26 cellular contexts compared by ENCODE assay signal in genomic region chr3:145801699-145802098, GRCh38.
"Had no signal": no experiment of that assay in that cellular context is flagged by ENCODE, and none has a peak within 500 bp of the region (broad histone marks: within the 10 kb centered on the region; RNA-seq: fewer than 3 reads in every experiment).

No MANE protein-coding gene starts in this region.

- H3K27me3 ChIP-seq: left lung, ovary, right atrium auricular region, right lobe of liver, tibial nerve, uterus had no signal

- H3K4me1 ChIP-seq: left lung, lower lobe of right lung, right atrium auricular region, right lobe of liver, uterus had no signal

- H3K4me1 Mint-ChIP-seq: immature natural killer cell; naive thymus-derived CD8-positive, alpha-beta T cell; stimulated activated memory B cell treated with anti-CD40 and anti-IgM and Interleukin-4, amounts not matched to agents 10 μg/mL and 1 μg/mL and 100 μg/mL, for 72 hours; stimulated activated naive CD8-positive, alpha-beta T cell treated with anti-CD3 and anti-CD28 coated beads, Interleukin-15, amount 100 ng/mL, for 72 hours had no signal

- H3K4me3 Mint-ChIP-seq: immature natural killer cell; naive thymus-derived CD8-positive, alpha-beta T cell; nephron; stimulated activated memory B cell treated with anti-CD40 and anti-IgM and Interleukin-4, amounts not matched to agents 10 μg/mL and 1 μg/mL and 100 μg/mL, for 72 hours; stimulated activated naive CD8-positive, alpha-beta T cell treated with anti-CD3 and anti-CD28 coated beads, Interleukin-15, amount 100 ng/mL, for 72 hours; type B pancreatic cell had no signal

- H3K27me3 Mint-ChIP-seq: naive thymus-derived CD8-positive, alpha-beta T cell; progenitor cell of endocrine pancreas; stimulated activated memory B cell treated with anti-CD40 and anti-IgM and Interleukin-4, amounts not matched to agents 10 μg/mL and 1 μg/mL and 100 μg/mL, for 72 hours; stimulated activated naive CD8-positive, alpha-beta T cell treated with anti-CD3 and anti-CD28 coated beads, Interleukin-15, amount 100 ng/mL, for 72 hours; type B pancreatic cell had no signal

- ATAC-seq: left colon; left lung; lower lobe of right lung; naive thymus-derived CD8-positive, alpha-beta T cell; right lobe of liver; stimulated activated memory B cell treated with anti-CD40 and anti-IgM and Interleukin-4, amounts not matched to agents 10 μg/mL and 1 μg/mL and 100 μg/mL, for 72 hours; stimulated activated naive CD8-positive, alpha-beta T cell treated with anti-CD3 and anti-CD28 coated beads, Interleukin-15, amount 100 ng/mL, for 72 hours had no signal

- H3K36me3 ChIP-seq: left lung, lower lobe of right lung, ovary, right atrium auricular region, right lobe of liver, tibial nerve, uterus had no signal

- H3K9me3 ChIP-seq: left lung, lower lobe of right lung, ovary, right atrium auricular region, right lobe of liver, tibial nerve, uterus had no signal

- DNase-seq: hypothalamus; immature natural killer cell; kidney; left colon; left lung; lower lobe of right lung; mammary epithelial cell; mesenchymal stem cell; naive thymus-derived CD8-positive, alpha-beta T cell; ovary; right lobe of liver; stimulated activated CD4-positive, alpha-beta T cell treated with anti-CD3 and anti-CD28 coated beads, Interleukin-1b, Interleukin-23, amount 100 ng/mL, for 48 hours; stimulated activated CD4-positive, alpha-beta T cell treated with anti-CD3 and anti-CD28 coated beads, Interleukin-2, amount 100 ng/mL, for 48 hours; stimulated activated CD4-positive, alpha-beta T cell treated with anti-CD3 and anti-CD28 coated beads, Interleukin-4, amount 100 ng/mL, for 4 hours; stimulated activated CD8-positive, alpha-beta memory T cell treated with anti-CD3 and anti-CD28 coated beads, Interleukin-4, amount 100 ng/mL, for 48 hours; stimulated activated naive CD4-positive, alpha-beta T cell treated with Interleukin-2 at 50 U/mL for 16 hours; stimulated activated naive CD8-positive, alpha-beta T cell treated with anti-CD3 and anti-CD28 coated beads, Interleukin-15, amount 100 ng/mL, for 72 hours; substantia nigra; uterus had no signal

- H3K4me3 ChIP-seq: left lung, lower lobe of right lung, ovary, right atrium auricular region, right lobe of liver, smooth muscle cell, tibial nerve, uterus had no signal

- H3K9me3 Mint-ChIP-seq: nephron; stimulated activated memory B cell treated with anti-CD40 and anti-IgM and Interleukin-4, amounts not matched to agents 10 μg/mL and 1 μg/mL and 100 μg/mL, for 72 hours; type B pancreatic cell had no signal

- H3K4me2 ChIP-seq: smooth muscle cell had no signal

- H3K27ac ChIP-seq: left lung, lower lobe of right lung, ovary, right atrium auricular region, right lobe of liver, tibial nerve, uterus had no signal

- H3K36me3 Mint-ChIP-seq: immature natural killer cell; naive thymus-derived CD8-positive, alpha-beta T cell; stimulated activated memory B cell treated with anti-CD40 and anti-IgM and Interleukin-4, amounts not matched to agents 10 μg/mL and 1 μg/mL and 100 μg/mL, for 72 hours; type B pancreatic cell had no signal

- H3K27ac Mint-ChIP-seq: immature natural killer cell; naive thymus-derived CD8-positive, alpha-beta T cell; nephron; progenitor cell of endocrine pancreas; stimulated activated memory B cell treated with anti-CD40 and anti-IgM and Interleukin-4, amounts not matched to agents 10 μg/mL and 1 μg/mL and 100 μg/mL, for 72 hours; stimulated activated naive CD8-positive, alpha-beta T cell treated with anti-CD3 and anti-CD28 coated beads, Interleukin-15, amount 100 ng/mL, for 72 hours; type B pancreatic cell had no signal
